Comparison of ENCODE assay signal across 11 cellular contexts in genomic region chr13:99214232-99214631, GRCh38. TPM values are rescaled to one million over a fixed set of nuclear protein-coding genes. Genes with fewer than 3 reads are reported as not detected.
A peak's percentile ranks its signal among the peaks of the same experiment; 100 is the strongest.
DNase-seq lines count a peak whose midpoint lies in the region; ATAC-seq and TF ChIP-seq lines count a peak whose summit lies in the region.
"Had no signal": no experiment of that assay in that cellular context is flagged by ENCODE, and none has a peak within 500 bp of the region (broad histone marks: within the 10 kb centered on the region; RNA-seq: fewer than 3 reads in every experiment).

No MANE protein-coding gene starts in this region.

- peak; percentile 77 for DNase-seq in activated effector memory CD4-positive, alpha-beta T cell treated with anti-CD3 and anti-CD28 coated beads, Interleukin-2, amount 50 U/mL, for 16 hours
- DNase-seq in activated effector memory CD4-positive, alpha-beta T cell treated with Interleukin-2 at 50 U/mL for 16 hours = no peak
- no peak for DNase-seq in caudate nucleus (lab: John Stamatoyannopoulos, UW)
- peak; percentile 70 for DNase-seq in stimulated activated naive CD8-positive, alpha-beta T cell treated with anti-CD3 and anti-CD28 coated beads, Interleukin-15, Interleukin-2, amounts not matched to agents 100 U/mL and 50 U/mL, for 24 hours
- DNase-seq in left lobe of liver (ENCODE audit: low spot score) = no peak
- DNase-seq in midbrain (lab: John Stamatoyannopoulos, UW) = no peak
- no peak for DNase-seq in erythroblast (lab: John Stamatoyannopoulos, UW)
- DNase-seq: amniotic stem cell, mucosa of descending colon had no signal

- no peak for TF ChIP-seq POLR2A in erythroblast (IDR thresholded peaks at IDR 0.05; ENCODE audit: low read length)

- peak overlapping the region; percentile 40 for H3K27ac ChIP-seq in caudate nucleus (ENCODE audit: low read depth, low read length)

- ATAC-seq in HG03442 (IDR thresholded peaks at IDR 0.05; ENCODE audit: unreplicated experiment) = peak; percentile 75
- peak; percentile 88 for ATAC-seq in stimulated activated naive CD8-positive, alpha-beta T cell treated with anti-CD3 and anti-CD28 coated beads, Interleukin-15, Interleukin-2, amounts not matched to agents 100 U/mL and 50 U/mL, for 24 hours
- ATAC-seq in left lobe of liver = no peak
- ATAC-seq: mucosa of descending colon had no signal

RNA-seq across cellular contexts. Expression of gene UBAC2, which starts 13.6 kb away (rescaled TPM):
- total RNA-seq in left lobe of liver = 33.4 TPM

RNA-seq across cellular contexts. Expression of gene GPR18, which starts 43.9 kb away (rescaled TPM):
- total RNA-seq in left lobe of liver = 0.15 TPM
- total RNA-seq: LHCN-M2 had no signal

Comparison
In these comparisons a context has a peak if more than half of its experiments do, and no peak if none do; other contexts are left out.
1. DNase-seq: peak in activated effector memory CD4-positive, alpha-beta T cell treated with anti-CD3 and anti-CD28 coated beads, Interleukin-2, amount 50 U/mL, for 16 hours (single experiment) and stimulated activated naive CD8-positive, alpha-beta T cell treated with anti-CD3 and anti-CD28 coated beads, Interleukin-15, Interleukin-2, amounts not matched to agents 100 U/mL and 50 U/mL, for 24 hours (single experiment); none in activated effector memory CD4-positive, alpha-beta T cell treated with Interleukin-2 at 50 U/mL for 16 hours (single experiment), caudate nucleus (0 of 61), left lobe of liver (single experiment), midbrain (single experiment) and erythroblast (0 of 2).